In genomic region chr15:101122266-101122665, GRCh38 we compare ENCODE assay signal across 8 cellular contexts.
A peak's percentile ranks its signal among the peaks of the same experiment; 100 is the strongest.
DNase-seq lines count a peak whose midpoint lies in the region; ATAC-seq and TF ChIP-seq lines count a peak whose summit lies in the region.

No MANE protein-coding gene starts in this region.

- no peak overlapping the region for H2BK15ac ChIP-seq in mesenchymal stem cell (ENCODE audit: low read depth, poor library complexity, severe bottlenecking)

- no peak overlapping the region for H3K4me2 ChIP-seq in mesenchymal stem cell (ENCODE audit: low read length, poor library complexity, severe bottlenecking)

- TF ChIP-seq CTCF in adrenal gland (IDR thresholded peaks at IDR 0.05): no peak

- no peak overlapping the region for H2AK5ac ChIP-seq in mesenchymal stem cell (ENCODE audit: low read length, severe bottlenecking)

- no peak overlapping the region for H2BK5ac ChIP-seq in mesenchymal stem cell (ENCODE audit: low read depth, low read length, poor library complexity, severe bottlenecking)

- H3K9me3 ChIP-seq in adrenal gland (replicated peaks in 1 of 3): no peaks in the 10 kb centered on the region
- no peaks in the 10 kb centered on the region for H3K9me3 ChIP-seq in mesenchymal stem cell (ENCODE audit: control insufficient read depth, low read length)
- no peaks in the 10 kb centered on the region for H3K9me3 ChIP-seq in stomach smooth muscle (ENCODE audit: control insufficient read depth in 2 of 2, low read length in 2 of 2)

- intact Hi-C loops in activated CD4-positive, alpha-beta memory T cell treated with anti-CD3 and anti-CD28 coated beads for 36 hours (cut with micrococcal nuclease): no loop called here
- intact Hi-C loops in adrenal gland (cut with DNase I): loop anchor here (10.0 kb wide), 2 partner anchors 63 to 133 kb away; partner anchors contain the start of gene CHSY1 (in 1 of the 2)

- no peaks in the 10 kb centered on the region for H3K36me3 ChIP-seq in adrenal gland (replicated peaks in 1 of 2)
- no peaks in the 10 kb centered on the region for H3K36me3 ChIP-seq in mesenchymal stem cell (ENCODE audit: control insufficient read depth in 1 of 2, insufficient read depth in 2 of 2, low read depth in 1 of 2, low read length in 2 of 2)
- H3K36me3 ChIP-seq in stomach smooth muscle (ENCODE audit: control insufficient read depth in 2 of 2, insufficient read depth in 2 of 2, low read length in 2 of 2): no peaks in the 10 kb centered on the region

- no peak for ATAC-seq in HG02981 (IDR thresholded peaks at IDR 0.05; ENCODE audit: unreplicated experiment)

- POLR2A ChIA-PET in activated CD4-positive, alpha-beta memory T cell treated with anti-CD3 and anti-CD28 coated beads, Interleukin-2, amount 10 ng/mL, durations not matched to agents 7 days and 5 days (lab: Charles Lee): no interaction called here
- POLR2A ChIA-PET in activated CD4-positive, alpha-beta memory T cell treated with anti-CD3 and anti-CD28 coated beads for 36 hours (lab: Charles Lee): no interaction called here

- peak overlapping the region in 3 of 5 donors; percentile 78 to 87 (median 79) for H3K27ac ChIP-seq in adrenal gland
- H3K27ac ChIP-seq in mesenchymal stem cell (ENCODE audit: low read length, poor library complexity, severe bottlenecking): no peak overlapping the region
- peak overlapping the region; percentile 55 for H3K27ac ChIP-seq in stomach smooth muscle (ENCODE audit: low read length)

- WGBS in adrenal gland, 4 donors: 72 to 87% (median 76%) methylated on average over 11 of the region's 11 CpGs
- 85% methylated on average over 10 of the region's 11 CpGs for WGBS in mesenchymal stem cell

- H3K14ac ChIP-seq in mesenchymal stem cell (ENCODE audit: low read length in 2 of 2): no peak overlapping the region

- H3K36me3 Mint-ChIP-seq in activated CD4-positive, alpha-beta memory T cell treated with anti-CD3 and anti-CD28 coated beads, Interleukin-2, amount 10 ng/mL, durations not matched to agents 7 days and 5 days (ENCODE audit: low read depth): peaks cover 9% of the 10 kb centered on the region
- H3K36me3 Mint-ChIP-seq in activated CD4-positive, alpha-beta memory T cell treated with anti-CD3 and anti-CD28 coated beads for 36 hours: no peaks in the 10 kb centered on the region

- peak overlapping the region; percentile 42 for H2BK120ac ChIP-seq in mesenchymal stem cell (ENCODE audit: low read depth, low read length)

- H3K27ac Mint-ChIP-seq in activated CD4-positive, alpha-beta memory T cell treated with anti-CD3 and anti-CD28 coated beads, Interleukin-2, amount 10 ng/mL, durations not matched to agents 7 days and 5 days: no peak overlapping the region
- no peak overlapping the region for H3K27ac Mint-ChIP-seq in activated CD4-positive, alpha-beta memory T cell treated with anti-CD3 and anti-CD28 coated beads for 36 hours

- peak overlapping the region; percentile 19 for H3K4me3 Mint-ChIP-seq in activated CD4-positive, alpha-beta memory T cell treated with anti-CD3 and anti-CD28 coated beads, Interleukin-2, amount 10 ng/mL, durations not matched to agents 7 days and 5 days
- no peak overlapping the region for H3K4me3 Mint-ChIP-seq in activated CD4-positive, alpha-beta memory T cell treated with anti-CD3 and anti-CD28 coated beads for 36 hours

- CTCF ChIA-PET in activated CD4-positive, alpha-beta memory T cell treated with anti-CD3 and anti-CD28 coated beads, Interleukin-2, amount 10 ng/mL, durations not matched to agents 7 days and 5 days (lab: Charles Lee): interaction anchor here (1.2 to 2.2 kb wide), 3 partner anchors 132 to 136 kb away, joined by 3 to 7 read pairs (median 4); no protein-coding TSS in a partner anchor
- CTCF ChIA-PET in activated CD4-positive, alpha-beta memory T cell treated with anti-CD3 and anti-CD28 coated beads for 36 hours (lab: Charles Lee): interaction anchor here (0.8 kb wide), 1 partner anchor 130 kb away, joined by 3 read pairs; the partner anchor contains the start of gene CHSY1

- H3K27me3 Mint-ChIP-seq in activated CD4-positive, alpha-beta memory T cell treated with anti-CD3 and anti-CD28 coated beads, Interleukin-2, amount 10 ng/mL, durations not matched to agents 7 days and 5 days: no peaks in the 10 kb centered on the region
- H3K27me3 Mint-ChIP-seq in activated CD4-positive, alpha-beta memory T cell treated with anti-CD3 and anti-CD28 coated beads for 36 hours: no peaks in the 10 kb centered on the region

- no peaks in the 10 kb centered on the region for H3K27me3 ChIP-seq in adrenal gland
- H3K27me3 ChIP-seq in mesenchymal stem cell (ENCODE audit: control insufficient read depth in 1 of 2, insufficient read depth in 1 of 2, low read length in 2 of 2): no peaks in the 10 kb centered on the region
- H3K27me3 ChIP-seq in stomach smooth muscle (ENCODE audit: control insufficient read depth in 1 of 2, insufficient read depth in 2 of 2, low read length in 2 of 2): no peaks in the 10 kb centered on the region

- DNase-seq in activated CD4-positive, alpha-beta memory T cell treated with anti-CD3 and anti-CD28 coated beads, Interleukin-2, amount 10 ng/mL, durations not matched to agents 7 days and 5 days: no peak
- DNase-seq in activated CD4-positive, alpha-beta memory T cell treated with anti-CD3 and anti-CD28 coated beads for 36 hours: no peak
- DNase-seq in adrenal gland (no peak), mesenchymal stem cell (no peak), NCI-H510A (lab: John Stamatoyannopoulos, UW) (no peak), D341Med (ENCODE audit: low spot score) (no peak)

- H2AFZ ChIP-seq in mesenchymal stem cell (ENCODE audit: low read depth, low read length): no peak overlapping the region

- peaks cover 56% of the 10 kb centered on the region for H3K4me1 Mint-ChIP-seq in activated CD4-positive, alpha-beta memory T cell treated with anti-CD3 and anti-CD28 coated beads, Interleukin-2, amount 10 ng/mL, durations not matched to agents 7 days and 5 days
- H3K4me1 Mint-ChIP-seq in activated CD4-positive, alpha-beta memory T cell treated with anti-CD3 and anti-CD28 coated beads for 36 hours (ENCODE audit: low read depth): peaks cover 40% of the 10 kb centered on the region

- peak overlapping the region in 1 of 2 experiments; percentile 22 for H3K18ac ChIP-seq in mesenchymal stem cell (ENCODE audit: low read depth in 1 of 2, low read length in 2 of 2)

- peak overlapping the region in 1 of 2 experiments; percentile 5 for H3K4ac ChIP-seq in mesenchymal stem cell (ENCODE audit: low read depth in 1 of 2, low read length in 2 of 2)

- H3K4me3 ChIP-seq in adrenal gland (peak overlapping the region in 1 of 4 donors; percentile 41), mesenchymal stem cell (ENCODE audit: insufficient read depth in 1 of 2, low read depth in 1 of 2, low read length in 2 of 2) (no peak overlapping the region), stomach smooth muscle (ENCODE audit: low read length in 2 of 2) (peak overlapping the region in 1 of 2 donors; percentile 68)

- H3K4me1 ChIP-seq in adrenal gland (replicated peaks in 1 of 2) (peaks cover 15 to 29% of the 10 kb centered on the region in 2 donors), mesenchymal stem cell (ENCODE audit: control insufficient read depth, insufficient read depth, low read depth, low read length) (peaks cover 23% of the 10 kb centered on the region), stomach smooth muscle (ENCODE audit: control insufficient read depth, insufficient read depth, low read length) (peaks cover 26% of the 10 kb centered on the region)

- H4K91ac ChIP-seq in mesenchymal stem cell (ENCODE audit: low read length): peak overlapping the region; percentile 14

- H4K8ac ChIP-seq in mesenchymal stem cell (ENCODE audit: low read length): no peak overlapping the region

- H3K9me3 Mint-ChIP-seq in activated CD4-positive, alpha-beta memory T cell treated with anti-CD3 and anti-CD28 coated beads, Interleukin-2, amount 10 ng/mL, durations not matched to agents 7 days and 5 days: no peaks in the 10 kb centered on the region
- H3K9me3 Mint-ChIP-seq in activated CD4-positive, alpha-beta memory T cell treated with anti-CD3 and anti-CD28 coated beads for 36 hours: no peaks in the 10 kb centered on the region

- no peak overlapping the region for H3K23ac ChIP-seq in mesenchymal stem cell (ENCODE audit: low read length in 2 of 2)

- H3K9ac ChIP-seq in mesenchymal stem cell (ENCODE audit: low read length) (peak overlapping the region; percentile 86), stomach smooth muscle (ENCODE audit: low read length in 2 of 2) (peak overlapping the region in 1 of 2 donors; percentile 46)

- no peak for TF ChIP-seq POLR2A in adrenal gland (IDR thresholded peaks at IDR 0.05)

- H2BK12ac ChIP-seq in mesenchymal stem cell (ENCODE audit: low read length in 2 of 2): peak overlapping the region in 1 of 2 experiments; percentile 43

- H3K79me1 ChIP-seq in mesenchymal stem cell (replicated peaks; ENCODE audit: low read length, poor library complexity, severe bottlenecking): peaks cover 4% of the 10 kb centered on the region
